Comparison of ENCODE assay signal across 8 cellular contexts in genomic region chr6:85865665-85866372, GRCh38.
DNase-seq lines count a peak whose midpoint lies in the region; FAIRE-seq and TF ChIP-seq lines count a peak whose summit lies in the region.

No MANE protein-coding gene starts in this region.

- no peaks in the 10 kb centered on the region for H3F3A ChIP-seq in GM23248 (ENCODE audit: insufficient read depth)

- no peak for TF ChIP-seq RAD21 in H1 (IDR thresholded peaks at IDR 0.05 in 1 of 2, conservative IDR thresholded peaks at IDR 0.05 in 1 of 2; ENCODE audit: low read depth in 2 of 2, low read length in 2 of 2)

- H3K4me1 ChIP-seq in GM23248 (ENCODE audit: insufficient read depth) (0 out of 2 replicates have a peak, but pooled peaks cover 6% of the 10 kb centered on the region), H1 (replicated peaks in 1 of 4; ENCODE audit: control insufficient read depth in 3 of 4, insufficient read depth in 4 of 4, low read length in 3 of 4) (peaks cover 0 to 10% (median under 1%) of the 10 kb centered on the region in 4 experiments; a peak in 5 of 7 replicates), osteoblast (ENCODE audit: insufficient read depth, low read length) (peaks cover 13% of the 10 kb centered on the region)

- H4K8ac ChIP-seq in H1 (ENCODE audit: extremely low read depth, insufficient read depth, low read length) = no peak overlapping the region

- no peaks in the 10 kb centered on the region for H3K9me3 ChIP-seq in GM23248 (ENCODE audit: low read depth)
- H3K9me3 ChIP-seq in H1 (ENCODE audit: insufficient read depth in 2 of 2, low read depth in 1 of 2, low read length in 1 of 2) = 0 out of 4 replicates have a peak, but pooled peaks cover 0 to 2% of the 10 kb centered on the region in 2 experiments
- no peaks in the 10 kb centered on the region for H3K9me3 ChIP-seq in osteoblast (ENCODE audit: low read depth, low read length)

- CTCF ChIA-PET in H1 (lab: Charles Lee; ENCODE audit: partially characterized antibody) = interaction anchor here (0.6 to 1.0 kb wide), 6 partner anchors 21 to 1069 kb away, joined by 3 to 5 read pairs (median 4); no protein-coding TSS in a partner anchor
- CTCF ChIA-PET in activated naive CD4-positive, alpha-beta T cell treated with anti-CD3 and anti-CD28 coated beads for 36 hours (lab: Charles Lee) = interaction anchor here (0.6 kb wide), 1 partner anchor 43 kb away, joined by 4 read pairs; no protein-coding TSS in a partner anchor

- no peak for TF ChIP-seq EP300 in H1 (IDR thresholded peaks at IDR 0.05; ENCODE audit: borderline replicate concordance in 1 of 2, low read depth in 2 of 2, low read length in 2 of 2)

- POLR2A ChIA-PET in H1 (lab: Charles Lee; ENCODE audit: partially characterized antibody) = no interaction called here

- no peak overlapping the region for H3K4me3 Mint-ChIP-seq in activated naive CD4-positive, alpha-beta T cell treated with anti-CD3 and anti-CD28 coated beads for 36 hours

- peak overlapping the region; percentile 98 for H3K4me2 ChIP-seq in GM23248 (ENCODE audit: unreplicated experiment)
- H3K4me2 ChIP-seq in H1 (ENCODE audit: insufficient read depth in 1 of 2, low read depth in 2 of 2, low read length in 2 of 2) = no peak overlapping the region
- peak overlapping the region; percentile 93 for H3K4me2 ChIP-seq in osteoblast (ENCODE audit: insufficient read depth, low read length)

- no peak overlapping the region for H4K5ac ChIP-seq in H1 (ENCODE audit: insufficient read length, low read depth, low read length)

- H3K4ac ChIP-seq in H1 (replicated peaks; ENCODE audit: insufficient read length, low read depth, low read length) = no peak overlapping the region

- no peaks in the 10 kb centered on the region for H3K36me3 Mint-ChIP-seq in activated naive CD4-positive, alpha-beta T cell treated with anti-CD3 and anti-CD28 coated beads for 36 hours (ENCODE audit: low read depth)

- H4K20me1 ChIP-seq in GM23248 (ENCODE audit: insufficient read depth) = no peaks in the 10 kb centered on the region
- no peaks in the 10 kb centered on the region for H4K20me1 ChIP-seq in H1 (replicated peaks in 1 of 2; ENCODE audit: control insufficient read depth in 1 of 2, insufficient read depth in 2 of 2, low read length in 2 of 2)
- H4K20me1 ChIP-seq in osteoblast (ENCODE audit: insufficient read depth, low read length) = no peaks in the 10 kb centered on the region

- H2AFZ ChIP-seq in GM23248 = peak overlapping the region; percentile 95
- H2AFZ ChIP-seq in H1 (ENCODE audit: low read length) = peak overlapping the region; percentile 76; the same call in 1 of the 2 replicates
- H2AFZ ChIP-seq in osteoblast (ENCODE audit: low read length) = peak overlapping the region; percentile 82

- TF ChIP-seq CTCF in H1 (IDR thresholded peaks at IDR 0.05; ENCODE audit: control extremely low read depth in 1 of 3, insufficient read depth in 1 of 3, low read depth in 1 of 3, low read length in 3 of 3) = no peak
- TF ChIP-seq CTCF in osteoblast (IDR thresholded peaks at IDR 0.05; ENCODE audit: extremely low read depth, low read depth, low read length) = no peak

- no peak overlapping the region for H2BK20ac ChIP-seq in H1 (ENCODE audit: low read length)

- H2BK120ac ChIP-seq in H1 (replicated peaks; ENCODE audit: low read depth, low read length) = no peak overlapping the region

- no peaks in the 10 kb centered on the region for H3K79me2 ChIP-seq in GM23248 (ENCODE audit: insufficient read depth)
- H3K79me2 ChIP-seq in H1 (ENCODE audit: control insufficient read depth in 1 of 2, insufficient read depth in 2 of 2, low read length in 2 of 2) = no peaks in the 10 kb centered on the region
- no peaks in the 10 kb centered on the region for H3K79me2 ChIP-seq in osteoblast (ENCODE audit: insufficient read depth, low read length)

- H3K56ac ChIP-seq in H1 (replicated peaks; ENCODE audit: insufficient read length, low read depth, low read length) = no peak overlapping the region

- no peak for FAIRE-seq in H1 (lab: Jason Lieb, UNC)

- H2BK12ac ChIP-seq in H1 (ENCODE audit: low read depth, low read length) = no peak overlapping the region

- H3K9me3 Mint-ChIP-seq in activated naive CD4-positive, alpha-beta T cell treated with anti-CD3 and anti-CD28 coated beads for 36 hours = no peaks in the 10 kb centered on the region

- no peak overlapping the region for H2BK15ac ChIP-seq in H1 (ENCODE audit: low read length)

- H3K27ac Mint-ChIP-seq in activated naive CD4-positive, alpha-beta T cell treated with anti-CD3 and anti-CD28 coated beads for 36 hours = no peak overlapping the region

- in situ Hi-C loops in GM23248 (cut with MboI) = no loop called here

- H3K27me3 ChIP-seq in GM23248 (replicated peaks; ENCODE audit: insufficient read depth) = no peaks in the 10 kb centered on the region
- no peaks in the 10 kb centered on the region for H3K27me3 ChIP-seq in H1 (replicated peaks in 1 of 4; ENCODE audit: control insufficient read depth in 3 of 4, extremely low read depth in 1 of 4, insufficient read depth in 3 of 4, low read length in 3 of 4)
- H3K27me3 ChIP-seq in osteoblast (ENCODE audit: insufficient read depth, low read length) = no peaks in the 10 kb centered on the region

- no peak overlapping the region for H4K91ac ChIP-seq in H1 (replicated peaks; ENCODE audit: insufficient read length, low read length)

- H3K14ac ChIP-seq in H1 (ENCODE audit: insufficient read length) = no peak overlapping the region

- no peak overlapping the region for H2AK5ac ChIP-seq in H1 (ENCODE audit: low read depth, low read length)

- no peaks in the 10 kb centered on the region for H3K4me1 Mint-ChIP-seq in activated naive CD4-positive, alpha-beta T cell treated with anti-CD3 and anti-CD28 coated beads for 36 hours (ENCODE audit: low read depth)

- no peak overlapping the region for H3K18ac ChIP-seq in H1 (ENCODE audit: extremely low read depth, low read length)

- H3K79me1 ChIP-seq in H1 (ENCODE audit: low read depth, low read length) = no peaks in the 10 kb centered on the region

- H3K9me2 ChIP-seq in GM23248 (ENCODE audit: insufficient read depth) = no peaks in the 10 kb centered on the region

- no peaks in the 10 kb centered on the region for H3K23me2 ChIP-seq in H1 (ENCODE audit: low read depth, low read length)

- H3K9ac ChIP-seq in GM23248 (peak overlapping the region; percentile 74), H1 (replicated peaks in 1 of 4; ENCODE audit: extremely low read depth in 1 of 4, low read depth in 3 of 4, low read length in 3 of 4) (no peak overlapping the region)

- WGBS in GM23248 (ENCODE audit: low coverage in 1 of 2, low lambda C conversion rate in 2 of 2, missing lambda C conversion rate in 2 of 2), 2 experiments = 1% methylated on average over 7 of the region's 7 CpGs
- 74% methylated on average over 7 of the region's 7 CpGs; no CpG with 5 or more reads in 1 of the 2 experiments for WGBS in H1 (ENCODE audit: extremely low coverage in 1 of 2, insufficient coverage in 1 of 2, insufficient read length in 1 of 2, insufficient replicate concordance in 2 of 2, low coverage in 1 of 2, low lambda C conversion rate in 2 of 2, missing lambda C conversion rate in 1 of 2), 2 experiments

- H3K4me3 ChIP-seq in GM23248 (peak overlapping the region; percentile 81), H1 (ENCODE audit: extremely low read depth in 1 of 4, insufficient read depth in 2 of 4, low read depth in 3 of 4, low read length in 4 of 4) (no peak overlapping the region), osteoblast (ENCODE audit: insufficient read depth, low read length) (peak overlapping the region; percentile 71)

- no peak overlapping the region for H2BK5ac ChIP-seq in H1 (ENCODE audit: low read depth, low read length)

- no peak for TF ChIP-seq POLR2A in H1 (IDR thresholded peaks at IDR 0.05; ENCODE audit: control extremely low read depth in 1 of 2, low read depth in 2 of 2, low read length in 2 of 2)

- no peaks in the 10 kb centered on the region for H3K27me3 Mint-ChIP-seq in activated naive CD4-positive, alpha-beta T cell treated with anti-CD3 and anti-CD28 coated beads for 36 hours (ENCODE audit: low read depth)

- H3K23ac ChIP-seq in H1 (ENCODE audit: insufficient read length) = no peak overlapping the region

- intact Hi-C loops in activated naive CD4-positive, alpha-beta T cell treated with anti-CD3 and anti-CD28 coated beads for 36 hours (cut with micrococcal nuclease) = no loop called here

- H3K27ac ChIP-seq in GM23248 (no peak overlapping the region), H1 (ENCODE audit: low read depth, low read length) (no peak overlapping the region), osteoblast (ENCODE audit: low read depth, low read length) (peak overlapping the region; percentile 10)

- H3K36me3 ChIP-seq in GM23248 (ENCODE audit: low read depth) = no peaks in the 10 kb centered on the region
- no peaks in the 10 kb centered on the region for H3K36me3 ChIP-seq in H1 (ENCODE audit: control insufficient read depth in 2 of 4, insufficient read depth in 4 of 4, low read length in 3 of 4)
- H3K36me3 ChIP-seq in osteoblast (ENCODE audit: insufficient read depth, low read length) = no peaks in the 10 kb centered on the region

- peak; percentile 85 for DNase-seq in ELR (ENCODE audit: low read depth)
- peak; percentile 83 for DNase-seq in GM23248
- DNase-seq in NCI-H2029 treated with DMSO at 0.1 percent for 48 hours (lab: John Stamatoyannopoulos, UW) = peak; percentile 5
- DNase-seq in H1 (ENCODE audit: low read depth in 1 of 2, low spot score in 2 of 2) = no peak
- DNase-seq in osteoblast (ENCODE audit: insufficient read length, low spot score, missing footprints) = no peak
- no peak for DNase-seq in activated naive CD4-positive, alpha-beta T cell treated with anti-CD3 and anti-CD28 coated beads for 36 hours
- no peak for DNase-seq in NCI-H2227 treated with DMSO at 0.1 percent for 48 hours (lab: John Stamatoyannopoulos, UW)
- DNase-seq in medulla oblongata (ENCODE audit: extremely low spot score) = no peak

TF ChIP-seq in H1, 55 proteins besides CTCF, POLR2A, EP300 and RAD21:
- TF ChIP-seq RFX5 (IDR thresholded peaks at IDR 0.05; ENCODE audit: borderline replicate concordance, low read depth, low read length) (no peak), CREB1 (IDR thresholded peaks at IDR 0.05) (no peak), BACH1 (IDR thresholded peaks at IDR 0.05; ENCODE audit: low read length) (no peak)

Comparison
In these comparisons a context has a peak if more than half of its experiments do, and no peak if none do; other contexts are left out.
1. DNase-seq: peak in ELR (single experiment), GM23248 (single experiment) and NCI-H2029 treated with DMSO at 0.1 percent for 48 hours (single experiment); none in H1 (0 of 2), osteoblast (single experiment), activated naive CD4-positive, alpha-beta T cell treated with anti-CD3 and anti-CD28 coated beads for 36 hours (single experiment), NCI-H2227 treated with DMSO at 0.1 percent for 48 hours (single experiment) and medulla oblongata (single experiment).
2. H3K4me2 ChIP-seq: peak in GM23248 (single experiment) and osteoblast (single experiment); none in H1 (0 of 2).
3. H3K4me3 ChIP-seq: peak in GM23248 (single experiment) and osteoblast (single experiment); none in H1 (0 of 4).
4. Peak in every context shown above with its lines, with median percentiles within 50 percentile points of each other: H2AFZ ChIP-seq.